In genomic region chr18:74497308-74497640, GRCh38 we compare ENCODE assay signal across 8 cellular contexts. TPM values are rescaled to one million over a fixed set of nuclear protein-coding genes. Genes with fewer than 3 reads are reported as not detected.
A peak's percentile ranks its signal among the peaks of the same experiment; 100 is the strongest.
DNase-seq lines count a peak whose midpoint lies in the region; ATAC-seq and TF ChIP-seq lines count a peak whose summit lies in the region.

No MANE protein-coding gene starts in this region.

- H3K27ac ChIP-seq in Panc1 (ENCODE audit: low read length), result peak overlapping the region; percentile 90

- H3K4me1 Mint-ChIP-seq in progenitor cell of endocrine pancreas (ENCODE audit: low read depth), result peaks cover 24% of the 10 kb centered on the region

- H3K4me1 ChIP-seq in Panc1 (ENCODE audit: control insufficient read depth, insufficient read depth, low read length), result peaks cover 36% of the 10 kb centered on the region

- in situ Hi-C loops in Panc1 (cut with HindIII; ENCODE audit: low pct_unique_long_range_greater_than_20kb, low sequenced_read_pairs), result no loop called here

- ATAC-seq in Panc1, result no peak
- no peak for ATAC-seq in GM21825 (IDR thresholded peaks at IDR 0.05; ENCODE audit: unreplicated experiment)
- ATAC-seq in GM21447 (IDR thresholded peaks at IDR 0.05; ENCODE audit: unreplicated experiment), result no peak
- ATAC-seq in GM19397 (IDR thresholded peaks at IDR 0.05; ENCODE audit: unreplicated experiment), result no peak

- H3K4me3 Mint-ChIP-seq in progenitor cell of endocrine pancreas (ENCODE audit: low read depth), result peak overlapping the region; percentile 86

- TF ChIP-seq CTCF in GM06990 (IDR thresholded peaks at IDR 0.05; ENCODE audit: insufficient read depth, low read length, poor library complexity, severe bottlenecking), result no peak
- no peak for TF ChIP-seq CTCF in Panc1 (IDR thresholded peaks at IDR 0.05)
- TF ChIP-seq CTCF in epithelial cell of esophagus (IDR thresholded peaks at IDR 0.05; ENCODE audit: insufficient read depth, low read depth, low read length, missing control alignments), result no peak
- TF ChIP-seq CTCF in progenitor cell of endocrine pancreas (IDR thresholded peaks at IDR 0.05; ENCODE audit: unreplicated experiment), result no peak

- H3K36me3 Mint-ChIP-seq in progenitor cell of endocrine pancreas (ENCODE audit: insufficient read depth), result peaks cover 14% of the 10 kb centered on the region

- no peak for DNase-seq in GM06990 (ENCODE audit: extremely low read depth, insufficient read length)
- DNase-seq in Panc1 (ENCODE audit: low read depth, low spot score), result no peak
- no peak for DNase-seq in epithelial cell of esophagus (ENCODE audit: low read depth)
- no peak for DNase-seq in progenitor cell of endocrine pancreas (ENCODE audit: low spot score, unreplicated experiment)
- DNase-seq in glomerular visceral epithelial cell (ENCODE audit: extremely low spot score), result no peak

- no peaks in the 10 kb centered on the region for H3K27me3 Mint-ChIP-seq in progenitor cell of endocrine pancreas

- peaks cover 1% of the 10 kb centered on the region; the same call in 1 of the 2 replicates for H3K36me3 ChIP-seq in GM06990 (ENCODE audit: control insufficient read depth, insufficient read depth, low read length)
- H3K36me3 ChIP-seq in Panc1 (ENCODE audit: control insufficient read depth, insufficient read depth, low read length), result peaks cover 12% of the 10 kb centered on the region

- POLR2A ChIA-PET in Panc1 (lab: Charles Lee), result no interaction called here

- no TSS peak for BruUV-seq in Panc1 (replicated peaks; lab: Mats Ljungman, UMichigan)

- H3K27me3 ChIP-seq in GM06990 (replicated peaks; ENCODE audit: control insufficient read depth, insufficient read depth, low read length) (no peaks in the 10 kb centered on the region), Panc1 (ENCODE audit: control insufficient read depth, insufficient read depth, low read length) (no peaks in the 10 kb centered on the region)

- CTCF ChIA-PET in Panc1 (lab: Charles Lee), result no interaction called here

- no peaks in the 10 kb centered on the region for H3K9me3 Mint-ChIP-seq in progenitor cell of endocrine pancreas (ENCODE audit: low read depth)

- intact Hi-C loops in Panc1 (cut with micrococcal nuclease; ENCODE audit: unreplicated experiment), result loop anchor here (5.0 kb wide), 1 partner anchor 55 kb away; no protein-coding TSS in a partner anchor

- peak overlapping the region; percentile 97 for H3K27ac Mint-ChIP-seq in progenitor cell of endocrine pancreas

- no peaks in the 10 kb centered on the region for H3K9me3 ChIP-seq in Panc1 (ENCODE audit: control insufficient read depth, insufficient read depth, low read depth, low read length)

- H3K4me3 ChIP-seq in GM06990 (replicated peaks; ENCODE audit: low read depth, low read length) (peak overlapping the region; percentile 91), Panc1 (ENCODE audit: low read depth in 2 of 2, low read length in 2 of 2) (peak overlapping the region; percentile 71 to 73), epithelial cell of esophagus (ENCODE audit: low read length) (peak overlapping the region; percentile 78)

RNA-seq across cellular contexts. Expression of gene CNDP2, which starts 1.1 kb away (rescaled TPM):
- 310 TPM for total RNA-seq in Panc1 (2021; ENCODE audit: unreplicated experiment)
- polyA plus RNA-seq in Panc1 (2012; ENCODE audit: insufficient read length), result 250 TPM
- 176 and 182 TPM in 2 replicates for total RNA-seq in progenitor cell of endocrine pancreas

RNA-seq across cellular contexts. Expression of gene CNDP1, which starts 37.0 kb away (rescaled TPM):
- total RNA-seq in Panc1 (2021; ENCODE audit: unreplicated experiment), result not detected
- not detected for polyA plus RNA-seq in Panc1 (2012; ENCODE audit: insufficient read length)
- total RNA-seq in progenitor cell of endocrine pancreas, result 0.29 and 0.38 TPM in 2 replicates

RNA-seq across cellular contexts. Expression of gene DIPK1C, which starts 40.2 kb away (rescaled TPM):
- total RNA-seq in Panc1 (2021; ENCODE audit: unreplicated experiment) (0.26 TPM), progenitor cell of endocrine pancreas (not detected in 2 replicates)
- polyA plus RNA-seq in Panc1 (2012; ENCODE audit: insufficient read length), result 0.86 TPM
